30 cellular contexts compared by ENCODE assay signal in genomic region chr5:97365918-97366317, GRCh38.
"Had no signal": no experiment of that assay in that cellular context is flagged by ENCODE, and none has a peak within 500 bp of the region (broad histone marks: within the 10 kb centered on the region; RNA-seq: fewer than 3 reads in every experiment).

No MANE protein-coding gene starts in this region.

- H3K4me1 ChIP-seq: parathyroid adenoma, psoas muscle, right lobe of liver, sigmoid colon, suprapubic skin, testis, tibial artery, transverse colon, upper lobe of right lung, uterus had no signal

- H3K79me2 ChIP-seq: parathyroid adenoma had no signal

- H3K9me3 Mint-ChIP-seq: stimulated activated memory B cell treated with anti-CD40 and anti-IgM and Interleukin-4, amounts not matched to agents 10 μg/mL and 1 μg/mL and 100 μg/mL, for 72 hours; type B pancreatic cell had no signal

- H3K4me3 ChIP-seq: neural progenitor cell, ovary, psoas muscle, right lobe of liver, sigmoid colon, suprapubic skin, testis, tibial artery, transverse colon, upper lobe of right lung, uterus had no signal

- H3K27ac ChIP-seq: neural progenitor cell, ovary, parathyroid adenoma, psoas muscle, right lobe of liver, sigmoid colon, suprapubic skin, testis, tibial artery, transverse colon, upper lobe of right lung, uterus had no signal

- H3K9me3 ChIP-seq: ovary, psoas muscle, right lobe of liver, sigmoid colon, suprapubic skin, testis, tibial artery, transverse colon, upper lobe of right lung, uterus had no signal

- H3K36me3 ChIP-seq: neural progenitor cell, ovary, right lobe of liver, sigmoid colon, suprapubic skin, tibial artery, transverse colon, upper lobe of right lung, uterus had no signal

- H3K4me1 Mint-ChIP-seq: naive thymus-derived CD8-positive, alpha-beta T cell; stimulated activated memory B cell treated with anti-CD40 and anti-IgM and Interleukin-4, amounts not matched to agents 10 μg/mL and 1 μg/mL and 100 μg/mL, for 72 hours; stimulated activated naive CD8-positive, alpha-beta T cell treated with anti-CD3 and anti-CD28 coated beads, Interleukin-15, amount 100 ng/mL, for 72 hours had no signal

- H2AFZ ChIP-seq: parathyroid adenoma had no signal

- H3K27me3 ChIP-seq: neural progenitor cell, ovary, right lobe of liver, sigmoid colon, suprapubic skin, testis, tibial artery, transverse colon, upper lobe of right lung, uterus had no signal

- H3K4me3 Mint-ChIP-seq: naive thymus-derived CD8-positive, alpha-beta T cell; natural killer cell treated with Interleukin-12 subunit alpha and Interleukin-12 subunit beta and Interleukin-15 and Interleukin-18, amount 100 ng/mL, for 72 hours; neural progenitor cell; stimulated activated memory B cell treated with anti-CD40 and anti-IgM and Interleukin-4, amounts not matched to agents 10 μg/mL and 1 μg/mL and 100 μg/mL, for 72 hours; stimulated activated naive CD8-positive, alpha-beta T cell treated with anti-CD3 and anti-CD28 coated beads, Interleukin-15, amount 100 ng/mL, for 72 hours; type B pancreatic cell had no signal

- DNase-seq: naive thymus-derived CD8-positive, alpha-beta T cell; occipital lobe; ovary; posterior cingulate gyrus; psoas muscle; right cardiac atrium; right lobe of liver; sigmoid colon; small intestine; stimulated activated CD4-positive, alpha-beta T cell treated with anti-CD3 and anti-CD28 coated beads, Interleukin-15, amount 100 ng/mL, for 24 hours; stimulated activated CD4-positive, alpha-beta T cell treated with anti-CD3 and anti-CD28 coated beads, Interleukin-2, amount 100 ng/mL, for 24 hours; stimulated activated CD4-positive, alpha-beta T cell treated with anti-CD3 and anti-CD28 coated beads, Interleukin-2, amount 100 ng/mL, for 48 hours; stimulated activated CD4-positive, alpha-beta T cell treated with anti-CD3 and anti-CD28 coated beads, Interleukin-4, amount 100 ng/mL, for 4 hours; stimulated activated CD8-positive, alpha-beta memory T cell treated with anti-CD3 and anti-CD28 coated beads, Interleukin-4, amount 100 ng/mL, for 48 hours; stimulated activated naive CD4-positive, alpha-beta T cell; stimulated activated naive CD8-positive, alpha-beta T cell treated with anti-CD3 and anti-CD28 coated beads, Interleukin-15, amount 100 ng/mL, for 72 hours; stimulated activated naive CD8-positive, alpha-beta T cell treated with anti-CD3 and anti-CD28 coated beads, Interleukin-15, Interleukin-2, amounts not matched to agents 100 U/mL and 50 U/mL, for 24 hours; substantia nigra; testis; tibial artery; transverse colon; upper lobe of right lung; uterus had no signal

- H3K27ac Mint-ChIP-seq: naive thymus-derived CD8-positive, alpha-beta T cell; natural killer cell treated with Interleukin-12 subunit alpha and Interleukin-12 subunit beta and Interleukin-15 and Interleukin-18, amount 100 ng/mL, for 72 hours; neural progenitor cell; progenitor cell of endocrine pancreas; stimulated activated memory B cell treated with anti-CD40 and anti-IgM and Interleukin-4, amounts not matched to agents 10 μg/mL and 1 μg/mL and 100 μg/mL, for 72 hours; stimulated activated naive CD8-positive, alpha-beta T cell treated with anti-CD3 and anti-CD28 coated beads, Interleukin-15, amount 100 ng/mL, for 72 hours; type B pancreatic cell had no signal

- H3K9ac ChIP-seq: neural progenitor cell, parathyroid adenoma had no signal

- ATAC-seq: naive thymus-derived CD8-positive, alpha-beta T cell; natural killer cell treated with Interleukin-12 subunit alpha and Interleukin-12 subunit beta and Interleukin-15 and Interleukin-18, amount 100 ng/mL, for 72 hours; psoas muscle; right cardiac atrium; right lobe of liver; stimulated activated memory B cell treated with anti-CD40 and anti-IgM and Interleukin-4, amounts not matched to agents 10 μg/mL and 1 μg/mL and 100 μg/mL, for 72 hours; stimulated activated naive CD8-positive, alpha-beta T cell treated with anti-CD3 and anti-CD28 coated beads, Interleukin-15, amount 100 ng/mL, for 72 hours; stimulated activated naive CD8-positive, alpha-beta T cell treated with anti-CD3 and anti-CD28 coated beads, Interleukin-15, Interleukin-2, amounts not matched to agents 100 U/mL and 50 U/mL, for 24 hours; upper lobe of right lung had no signal

- H3K27me3 Mint-ChIP-seq: natural killer cell treated with Interleukin-12 subunit alpha and Interleukin-12 subunit beta and Interleukin-15 and Interleukin-18, amount 100 ng/mL, for 72 hours; progenitor cell of endocrine pancreas; stimulated activated memory B cell treated with anti-CD40 and anti-IgM and Interleukin-4, amounts not matched to agents 10 μg/mL and 1 μg/mL and 100 μg/mL, for 72 hours; stimulated activated naive CD8-positive, alpha-beta T cell treated with anti-CD3 and anti-CD28 coated beads, Interleukin-15, amount 100 ng/mL, for 72 hours; type B pancreatic cell had no signal

- H3K36me3 Mint-ChIP-seq: naive thymus-derived CD8-positive, alpha-beta T cell; natural killer cell treated with Interleukin-12 subunit alpha and Interleukin-12 subunit beta and Interleukin-15 and Interleukin-18, amount 100 ng/mL, for 72 hours; neural progenitor cell; stimulated activated memory B cell treated with anti-CD40 and anti-IgM and Interleukin-4, amounts not matched to agents 10 μg/mL and 1 μg/mL and 100 μg/mL, for 72 hours; type B pancreatic cell had no signal
